In the genomic region with DNA sequence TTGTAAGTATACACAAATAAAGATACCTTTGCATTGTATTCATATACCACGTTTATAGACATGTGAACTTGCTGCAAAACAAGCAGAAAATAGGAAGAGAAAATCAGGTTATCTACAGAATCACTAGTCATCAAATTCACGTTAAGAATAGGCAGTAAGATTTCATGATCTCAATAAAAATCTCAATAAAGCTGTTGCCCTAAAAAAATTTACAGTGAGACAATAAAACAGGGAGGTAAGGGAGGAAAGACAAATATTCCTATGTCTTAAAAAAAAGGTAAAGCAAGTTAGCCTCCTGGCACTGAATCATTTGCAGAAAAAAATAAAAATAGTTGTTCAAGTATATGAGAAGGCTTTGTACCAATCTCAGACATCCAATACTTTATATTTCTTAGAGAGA, we compare ENCODE assay signal across 11 cellular contexts. TPM values are rescaled to one million over a fixed set of nuclear protein-coding genes. Genes with fewer than 3 reads are reported as not detected.
"Had no signal": no experiment of that assay in that cellular context is flagged by ENCODE, and none has a peak within 500 bp of the region (broad histone marks: within the 10 kb centered on the region; RNA-seq: fewer than 3 reads in every experiment).

No MANE protein-coding gene starts in this region.

- H3K27ac Mint-ChIP-seq: GM23338, H9, HFFc6 had no signal

- H3K4me3 ChIP-seq: GM23338 had no signal

- H3K4me3 Mint-ChIP-seq: GM23338, H9, HFFc6, IgD-negative memory B cell had no signal

- H3K27ac ChIP-seq: HL-60 had no signal

- H3K36me3 Mint-ChIP-seq: IgD-negative memory B cell had no signal

- ATAC-seq: GM23338, HepG2 had no signal

- DNase-seq: H9, HCEC 1CT, HFFc6, KG1 had no signal

- H2AFZ ChIP-seq: GM23338 had no signal

- H3K4me1 Mint-ChIP-seq: IgD-negative memory B cell had no signal

- FAIRE-seq: H1, H54, HepG2 had no signal

- H3K4me2 ChIP-seq: GM23338 had no signal

- H3K9me3 Mint-ChIP-seq: GM23338, H9 had no signal

RNA-seq across cellular contexts. Expression of gene GPX5, which starts 44.1 kb away (rescaled TPM):
- total RNA-seq: GM23338, H1, H9, HepG2, HFFc6, HT1080 had no signal
- polyA plus RNA-seq: GM23338, HepG2, IgD-negative memory B cell had no signal

RNA-seq across cellular contexts. Expression of gene GPX6, which starts 54.2 kb away (rescaled TPM):
- total RNA-seq: GM23338, H1, H9, HepG2, HFFc6, HT1080 had no signal
- polyA plus RNA-seq: GM23338, H1, HepG2, IgD-negative memory B cell had no signal
